Comparison of ENCODE assay signal across 37 cellular contexts in the genomic region with DNA sequence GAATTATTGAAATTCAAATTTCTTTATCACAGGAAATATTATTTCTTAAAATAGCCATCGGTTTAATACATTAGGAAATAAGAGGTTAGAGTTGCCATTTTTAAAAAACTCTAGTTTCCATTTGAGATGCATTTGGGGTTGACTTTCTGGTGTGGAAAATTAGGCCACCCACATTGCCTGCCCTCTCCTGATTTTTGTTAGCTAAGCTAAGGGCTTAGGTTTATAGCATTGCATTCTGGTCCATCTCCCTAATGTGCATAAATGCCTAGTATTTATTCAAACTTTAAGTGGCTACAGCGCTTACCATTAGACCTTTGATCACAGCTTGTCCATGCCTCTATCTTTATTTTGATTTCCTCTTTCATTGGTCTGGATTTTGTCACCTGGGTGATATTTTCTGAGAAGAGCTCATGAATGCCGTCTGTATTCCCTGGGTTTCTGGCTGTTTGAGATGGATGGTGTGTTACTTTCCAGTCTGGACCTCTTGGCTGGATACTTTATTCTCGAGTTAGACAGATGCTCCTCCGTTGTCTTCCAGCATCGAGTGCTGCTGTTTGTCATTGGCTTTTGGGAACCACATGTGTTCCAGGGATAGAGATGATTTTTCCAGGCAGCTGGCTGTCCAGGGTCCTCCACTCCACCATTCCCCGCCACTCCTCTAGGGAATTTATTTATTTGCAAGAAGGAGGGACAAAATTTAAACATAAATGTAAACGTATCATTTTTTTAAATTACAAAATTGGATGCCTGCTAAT.
"Had no signal": no experiment of that assay in that cellular context is flagged by ENCODE, and none has a peak within 500 bp of the region (broad histone marks: within the 10 kb centered on the region; RNA-seq: fewer than 3 reads in every experiment).

No MANE protein-coding gene starts in this region.

- H3K4me1 ChIP-seq: Peyer's patch had no signal

- H3K36me3 Mint-ChIP-seq: activated naive CD4-positive, alpha-beta T cell treated with anti-CD3 and anti-CD28 coated beads, Interleukin-2, amount 10 ng/mL, durations not matched to agents 7 days and 5 days had no signal

- H3K27me3 ChIP-seq: Peyer's patch had no signal

- H3K4me1 Mint-ChIP-seq: activated B cell treated with CpG ODN at 0.5 μM for 24 hours; activated CD4-positive, alpha-beta memory T cell treated with anti-CD3 and anti-CD28 coated beads, Interleukin-2, amount 10 ng/mL, durations not matched to agents 7 days and 5 days; activated CD8-positive, alpha-beta memory T cell treated with anti-CD3 and anti-CD28 coated beads, Interleukin-2, amount 10 ng/mL, durations not matched to agents 7 days and 5 days; activated naive CD4-positive, alpha-beta T cell treated with anti-CD3 and anti-CD28 coated beads, Interleukin-2, amount 10 ng/mL, durations not matched to agents 7 days and 5 days; activated naive CD8-positive, alpha-beta T cell treated with anti-CD3 and anti-CD28 coated beads, Interleukin-2, amount 50 U/mL, for 24 hours had no signal

- H3K36me3 ChIP-seq: Peyer's patch had no signal

- H3K27ac ChIP-seq: Peyer's patch, RWPE1, VCaP had no signal

- H3K9me3 Mint-ChIP-seq: activated CD4-positive, alpha-beta memory T cell treated with anti-CD3 and anti-CD28 coated beads, Interleukin-2, amount 10 ng/mL, durations not matched to agents 7 days and 5 days; activated naive CD4-positive, alpha-beta T cell treated with anti-CD3 and anti-CD28 coated beads, Interleukin-2, amount 10 ng/mL, durations not matched to agents 7 days and 5 days had no signal

- H3K4me3 ChIP-seq: K562, Peyer's patch had no signal

- H3K27ac Mint-ChIP-seq: activated B cell treated with CpG ODN at 0.5 μM for 24 hours; activated CD4-positive, alpha-beta memory T cell treated with anti-CD3 and anti-CD28 coated beads, Interleukin-2, amount 10 ng/mL, durations not matched to agents 7 days and 5 days; activated CD8-positive, alpha-beta memory T cell treated with anti-CD3 and anti-CD28 coated beads, Interleukin-2, amount 10 ng/mL, durations not matched to agents 7 days and 5 days; activated naive CD4-positive, alpha-beta T cell treated with anti-CD3 and anti-CD28 coated beads, Interleukin-2, amount 10 ng/mL, durations not matched to agents 7 days and 5 days; activated naive CD8-positive, alpha-beta T cell; activated naive CD8-positive, alpha-beta T cell treated with anti-CD3 and anti-CD28 coated beads, Interleukin-2, amount 50 U/mL, for 24 hours had no signal

- H3K4me3 Mint-ChIP-seq: activated B cell treated with CpG ODN at 0.5 μM for 24 hours; activated CD4-positive, alpha-beta memory T cell treated with anti-CD3 and anti-CD28 coated beads, Interleukin-2, amount 10 ng/mL, durations not matched to agents 7 days and 5 days; activated CD8-positive, alpha-beta memory T cell treated with anti-CD3 and anti-CD28 coated beads, Interleukin-2, amount 10 ng/mL, durations not matched to agents 7 days and 5 days; activated naive CD4-positive, alpha-beta T cell treated with anti-CD3 and anti-CD28 coated beads, Interleukin-2, amount 10 ng/mL, durations not matched to agents 7 days and 5 days; activated naive CD8-positive, alpha-beta T cell; activated naive CD8-positive, alpha-beta T cell treated with anti-CD3 and anti-CD28 coated beads, Interleukin-2, amount 50 U/mL, for 24 hours; brain had no signal

- H3K27me3 Mint-ChIP-seq: activated B cell treated with CpG ODN at 0.5 μM for 24 hours; activated CD4-positive, alpha-beta memory T cell treated with anti-CD3 and anti-CD28 coated beads, Interleukin-2, amount 10 ng/mL, durations not matched to agents 7 days and 5 days; activated CD8-positive, alpha-beta memory T cell treated with anti-CD3 and anti-CD28 coated beads, Interleukin-2, amount 10 ng/mL, durations not matched to agents 7 days and 5 days; activated naive CD4-positive, alpha-beta T cell treated with anti-CD3 and anti-CD28 coated beads, Interleukin-2, amount 10 ng/mL, durations not matched to agents 7 days and 5 days; activated naive CD8-positive, alpha-beta T cell; activated naive CD8-positive, alpha-beta T cell treated with anti-CD3 and anti-CD28 coated beads, Interleukin-2, amount 50 U/mL, for 24 hours; brain had no signal

- H3K9me3 ChIP-seq: Peyer's patch had no signal

- ATAC-seq: activated CD8-positive, alpha-beta memory T cell treated with anti-CD3 and anti-CD28 coated beads, Interleukin-2, amount 10 ng/mL, durations not matched to agents 7 days and 5 days; activated naive CD8-positive, alpha-beta T cell treated with anti-CD3 and anti-CD28 coated beads, Interleukin-2, amount 50 U/mL, for 24 hours; K562; PC-3; Right ventricle myocardium inferior had no signal

- DNase-seq: activated B cell treated with CpG ODN at 0.5 μM for 24 hours; activated CD4-positive, alpha-beta memory T cell treated with anti-CD3 and anti-CD28 coated beads, Interleukin-2, amount 10 ng/mL, durations not matched to agents 7 days and 5 days; activated CD4-positive, alpha-beta T cell treated with anti-CD3 and anti-CD28 coated beads for 48 hours; activated CD4-positive, CD25-positive, alpha-beta regulatory T cell treated with anti-CD3 and anti-CD28 coated beads, Interleukin-2, amount 50 U/mL, for 72 hours; activated CD8-positive, alpha-beta memory T cell treated with anti-CD3 and anti-CD28 coated beads for 24 hours; activated CD8-positive, alpha-beta memory T cell treated with anti-CD3 and anti-CD28 coated beads, Interleukin-2, amount 10 ng/mL, durations not matched to agents 7 days and 5 days; activated CD8-positive, alpha-beta memory T cell treated with anti-CD3 and anti-CD28 coated beads, Interleukin-2, amount 50 U/mL, for 48 hours; activated effector memory CD4-positive, alpha-beta T cell treated with Interleukin-2 at 50 U/mL for 16 hours; activated naive CD4-positive, alpha-beta T cell treated with anti-CD3 and anti-CD28 coated beads, Interleukin-2, amount 10 ng/mL, durations not matched to agents 7 days and 5 days; activated naive CD8-positive, alpha-beta T cell treated with anti-CD3 and anti-CD28 coated beads, Interleukin-2, amount 50 U/mL, for 24 hours; activated T-cell treated with anti-CD3 and anti-CD28 coated beads, Interleukin-2, amount 50 U/mL, for 48 hours; anterior cingulate cortex; IMR-90; NCI-H1092 treated with DMSO at 0.1 percent for 48 hours; NCI-H1417; NCI-H146; NCI-H187; NCI-H2029 treated with DMSO at 0.1 percent for 48 hours; NCI-H2107; NCI-H226; NCI-H446 treated with DMSO at 0.1 percent for 48 hours; NCI-H526; NCI-H748 treated with DMSO at 0.1 percent for 48 hours; NK-92 treated with Interleukin-12 subunit alpha and Interleukin-12 subunit beta, amount 100 ng/mL, for 24 hours; PC-3; Peyer's patch; SIG-M5; SW 1271; T-helper 1 cell; T-helper 2 cell; T-helper 9 cell had no signal
